ENCODE assay signal across 23 cellular contexts in the genomic region with DNA sequence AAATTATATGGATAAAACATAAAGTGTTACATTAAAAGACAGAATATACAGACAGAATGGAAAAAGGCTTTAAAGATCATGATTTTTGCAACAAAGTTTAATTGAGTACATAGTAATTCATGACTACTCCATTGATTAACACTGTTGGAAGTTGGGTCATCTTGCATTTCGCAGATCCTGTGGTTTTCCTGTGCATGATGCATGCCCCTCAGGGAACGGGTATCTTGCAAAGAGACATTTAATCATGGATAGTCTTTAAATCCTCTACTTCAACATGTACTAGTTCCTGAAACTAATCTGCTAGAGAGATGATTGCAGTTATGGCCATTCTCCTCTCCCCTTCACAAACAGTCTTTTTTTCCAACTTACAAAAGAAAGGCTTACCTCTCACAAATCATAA.
DNase-seq lines count a peak whose midpoint lies in the region; ATAC-seq and TF ChIP-seq lines count a peak whose summit lies in the region.
"Had no signal": no experiment of that assay in that cellular context is flagged by ENCODE, and none has a peak within 500 bp of the region (broad histone marks: within the 10 kb centered on the region; RNA-seq: fewer than 3 reads in every experiment).

No MANE protein-coding gene starts in this region.

- H3K27me3 Mint-ChIP-seq in T-cell, result no peaks in the 10 kb centered on the region
- H3K27me3 Mint-ChIP-seq: activated CD4-positive, alpha-beta memory T cell treated with anti-CD3 and anti-CD28 coated beads, Interleukin-2, amount 10 ng/mL, durations not matched to agents 7 days and 5 days; progenitor cell of endocrine pancreas had no signal

- H3K27ac Mint-ChIP-seq in T-cell, result no peak overlapping the region
- H3K27ac Mint-ChIP-seq: activated CD4-positive, alpha-beta memory T cell treated with anti-CD3 and anti-CD28 coated beads, Interleukin-2, amount 10 ng/mL, durations not matched to agents 7 days and 5 days; activated naive CD8-positive, alpha-beta T cell treated with anti-CD3 and anti-CD28 coated beads, Interleukin-2, amount 10 ng/mL, durations not matched to agents 7 days and 5 days; activated T-helper 2 cell treated with anti-CD3 and anti-CD28 coated beads, Interferon-gamma antibody, Interleukin-2, Interleukin-4, amounts not matched to agents 10 μg/mL and 5 μg/mL and 100 μg/mL, durations not matched to agents 14 hours and 24 hours and 36 hours; progenitor cell of endocrine pancreas had no signal

- DNase-seq in AG10803 (ENCODE audit: low read depth), result peak; percentile 69
- DNase-seq in IMR-90, result peak; percentile 23
- peak; percentile 24 for DNase-seq in brain microvascular endothelial cell
- DNase-seq in iris pigment epithelial cell (ENCODE audit: low read depth), result peak; percentile 24
- DNase-seq in T-cell, result no peak
- no peak for DNase-seq in activated CD4-positive, alpha-beta T cell treated with anti-CD3 and anti-CD28 coated beads for 1 hour
- DNase-seq in cortex of kidney (lab: John Stamatoyannopoulos, UW), result no peak
- DNase-seq in NCI-H524 (lab: John Stamatoyannopoulos, UW), result no peak
- DNase-seq: activated CD4-positive, alpha-beta memory T cell treated with anti-CD3 and anti-CD28 coated beads, Interleukin-2, amount 10 ng/mL, durations not matched to agents 7 days and 5 days; activated CD4-positive, CD25-positive, alpha-beta regulatory T cell; activated naive CD8-positive, alpha-beta T cell treated with anti-CD3 and anti-CD28 coated beads, Interleukin-2, amount 10 ng/mL, durations not matched to agents 7 days and 5 days; effector CD8-positive, alpha-beta T cell; erythroblast; KBM-7; NCI-H1694; NCI-H2171; NCI-H524 treated with DMSO at 0.1 percent for 48 hours; stimulated activated CD4-positive, alpha-beta T cell treated with anti-CD3 and anti-CD28 coated beads, Interleukin-15, amount 100 ng/mL, for 24 hours; stimulated activated naive CD8-positive, alpha-beta T cell treated with anti-CD3 and anti-CD28 coated beads, Interleukin-15, Interleukin-2, amounts not matched to agents 100 U/mL and 50 U/mL, for 24 hours had no signal

- H2BK5ac ChIP-seq in IMR-90 (ENCODE audit: low read depth, low read length, poor library complexity, severe bottlenecking), result peak overlapping the region; percentile 58

- no peak for TF ChIP-seq CTCF in AG10803 (conservative IDR thresholded peaks at IDR 0.05; ENCODE audit: low read length)
- TF ChIP-seq CTCF in IMR-90 (conservative IDR thresholded peaks at IDR 0.05; ENCODE audit: low read depth, low read length), result no peak
- TF ChIP-seq CTCF in brain microvascular endothelial cell (IDR thresholded peaks at IDR 0.05; ENCODE audit: low read depth, low read length, missing control alignments), result no peak

- peak overlapping the region; percentile 50; the same call in 1 of the 2 replicates for H2BK120ac ChIP-seq in IMR-90 (ENCODE audit: low read depth, low read length)

- POLR2A ChIA-PET in IMR-90 (lab: Charles Lee; ENCODE audit: unreplicated experiment), result no interaction called here
- POLR2A ChIA-PET in T-cell (lab: Charles Lee), result no interaction called here

- H4K20me1 ChIP-seq in IMR-90 (ENCODE audit: insufficient read depth, low read length), result no peaks in the 10 kb centered on the region

- H3K14ac ChIP-seq in IMR-90 (replicated peaks; ENCODE audit: low read depth, low read length), result peak overlapping the region; percentile 50; the same call in 1 of the 2 replicates

- no peak overlapping the region; the same call in 1 of the 2 replicates for H3K27ac ChIP-seq in IMR-90 (ENCODE audit: insufficient read depth, low read length)
- no peak overlapping the region for H3K27ac ChIP-seq in brain microvascular endothelial cell
- H3K27ac ChIP-seq: vagina had no signal

- no peak overlapping the region for H2AK5ac ChIP-seq in IMR-90 (ENCODE audit: low read depth, low read length)

- H3K4me1 Mint-ChIP-seq in T-cell, result no peaks in the 10 kb centered on the region
- H3K4me1 Mint-ChIP-seq: activated CD4-positive, alpha-beta memory T cell treated with anti-CD3 and anti-CD28 coated beads, Interleukin-2, amount 10 ng/mL, durations not matched to agents 7 days and 5 days; activated naive CD8-positive, alpha-beta T cell treated with anti-CD3 and anti-CD28 coated beads, Interleukin-2, amount 10 ng/mL, durations not matched to agents 7 days and 5 days had no signal

- no peak overlapping the region for H2AK9ac ChIP-seq in IMR-90 (replicated peaks; ENCODE audit: low read depth, low read length, poor library complexity)

- in situ Hi-C loops in IMR-90 (cut with MboI; ENCODE audit: low sequenced_read_pairs) (loop anchor here (5.0 kb wide), 1 partner anchor 155 kb away; the partner anchor contains the start of gene DSEL), brain microvascular endothelial cell (cut with HindIII; ENCODE audit: low pct_ligation_motif_present, low sequenced_read_pairs) (no loop called here)

- CTCF ChIA-PET in IMR-90 (lab: Yijun Ruan, JAX), result no interaction called here
- CTCF ChIA-PET in T-cell (lab: Charles Lee), result no interaction called here

- peak overlapping the region; percentile 29; the same call in 1 of the 2 replicates for H3K4me2 ChIP-seq in IMR-90 (ENCODE audit: low read depth, low read length)

- H3K9me3 ChIP-seq in IMR-90 (ENCODE audit: control insufficient read depth, insufficient read depth, low read length), result no peaks in the 10 kb centered on the region
- H3K9me3 ChIP-seq: vagina had no signal

- H3K27me3 ChIP-seq in IMR-90 (ENCODE audit: control insufficient read depth, insufficient read depth, low read length), result no peaks in the 10 kb centered on the region
- no peaks in the 10 kb centered on the region for H3K27me3 ChIP-seq in brain microvascular endothelial cell (replicated peaks)
- H3K27me3 ChIP-seq: vagina had no signal

- no peak overlapping the region for H3K56ac ChIP-seq in IMR-90 (ENCODE audit: extremely low read depth, insufficient read depth, low read length)

- dilution Hi-C loops in IMR-90 (cut with HindIII; ENCODE audit: low sequenced_read_pairs, unreplicated experiment), result loop anchor here (5.0 kb wide), 1 partner anchor 80 kb away; no protein-coding TSS in a partner anchor

- ATAC-seq in IMR-90 (ENCODE audit: low read depth) (no peak), T-cell (replicated peaks in 1 of 4) (no peak)
- ATAC-seq: sciatic nerve; stimulated activated naive CD8-positive, alpha-beta T cell treated with anti-CD3 and anti-CD28 coated beads, Interleukin-15, Interleukin-2, amounts not matched to agents 100 U/mL and 50 U/mL, for 24 hours had no signal

- BruUV-seq in IMR-90 (replicated peaks; lab: Mats Ljungman, UMichigan), result no TSS peak

- H3K36me3 Mint-ChIP-seq in T-cell, result no peaks in the 10 kb centered on the region
- H3K36me3 Mint-ChIP-seq: activated naive CD8-positive, alpha-beta T cell treated with anti-CD3 and anti-CD28 coated beads, Interleukin-2, amount 10 ng/mL, durations not matched to agents 7 days and 5 days had no signal

- peak overlapping the region in 1 of 2 experiments; percentile 66; a peak in 1 of 4 replicates for H4K8ac ChIP-seq in IMR-90 (ENCODE audit: low read depth in 2 of 2, low read length in 2 of 2)

- no peak for TF ChIP-seq RAD21 in IMR-90 (IDR thresholded peaks at IDR 0.05; ENCODE audit: low read length)

- no peaks in the 10 kb centered on the region for H3K79me1 ChIP-seq in IMR-90 (ENCODE audit: low read depth in 1 of 2, low read length in 2 of 2)

- H3K9me1 ChIP-seq in IMR-90 (ENCODE audit: insufficient read depth, low read length), result peaks cover 13% of the 10 kb centered on the region; the same call in 1 of the 2 replicates

- peak overlapping the region; percentile 58; the same call in 1 of the 2 replicates for H2BK20ac ChIP-seq in IMR-90 (ENCODE audit: low read depth, low read length)

- no peak overlapping the region for H3K4ac ChIP-seq in IMR-90 (ENCODE audit: low read depth, low read length)

- peak overlapping the region; percentile 87 for H4K5ac ChIP-seq in IMR-90 (ENCODE audit: low read depth, low read length)

- H3K23ac ChIP-seq in IMR-90 (ENCODE audit: low read depth, low read length), result no peak overlapping the region

- H2BK15ac ChIP-seq in IMR-90 (ENCODE audit: low read depth, low read length), result 0 out of 3 replicates have a peak overlapping the region, but pooled peaks have one; percentile 8

- H3K4me3 ChIP-seq in AG10803 (ENCODE audit: low read length), result no peak overlapping the region
- H3K4me3 ChIP-seq in IMR-90 (ENCODE audit: insufficient read depth, low read depth, low read length), result no peak overlapping the region
- H3K4me3 ChIP-seq in brain microvascular endothelial cell (ENCODE audit: low read depth, low read length), result no peak overlapping the region
- H3K4me3 ChIP-seq: vagina had no signal

- no peak overlapping the region for H2AFZ ChIP-seq in IMR-90 (replicated peaks; ENCODE audit: low read length, poor library complexity)

- H3K4me3 Mint-ChIP-seq in T-cell, result no peak overlapping the region
- H3K4me3 Mint-ChIP-seq: activated CD4-positive, alpha-beta memory T cell treated with anti-CD3 and anti-CD28 coated beads, Interleukin-2, amount 10 ng/mL, durations not matched to agents 7 days and 5 days; activated naive CD8-positive, alpha-beta T cell treated with anti-CD3 and anti-CD28 coated beads, Interleukin-2, amount 10 ng/mL, durations not matched to agents 7 days and 5 days had no signal

- no peaks in the 10 kb centered on the region for H3K36me3 ChIP-seq in IMR-90 (ENCODE audit: control insufficient read depth, insufficient read depth, low read length)
- no peaks in the 10 kb centered on the region for H3K36me3 ChIP-seq in brain microvascular endothelial cell (replicated peaks)
- H3K36me3 ChIP-seq: vagina had no signal

- intact Hi-C loops in IMR-90 (cut with micrococcal nuclease), result loop anchor here (2.0 to 10.0 kb wide), 2 partner anchors 193 to 951 kb away; no protein-coding TSS in a partner anchor

- peak overlapping the region; percentile 99 for H3K18ac ChIP-seq in IMR-90 (ENCODE audit: low read depth, low read length)

- WGBS in IMR-90 (ENCODE audit: extremely low coverage in 2 of 2, insufficient read length in 1 of 2), 2 experiments, result no CpG with 5 or more reads among the region's 2 CpGs

- H3K9ac ChIP-seq in IMR-90 (ENCODE audit: low read depth, low read length), result no peak overlapping the region

- no peak for TF ChIP-seq POLR2A in IMR-90 (IDR thresholded peaks at IDR 0.05; ENCODE audit: low read depth, low read length)

- H3K4me1 ChIP-seq in IMR-90 (ENCODE audit: control insufficient read depth, insufficient read depth, low read length), result peaks cover 12% of the 10 kb centered on the region
- H3K4me1 ChIP-seq: vagina had no signal

- no peak overlapping the region for H4K91ac ChIP-seq in IMR-90 (ENCODE audit: insufficient read depth, low read depth, low read length)

- no peaks in the 10 kb centered on the region for H3K9me3 Mint-ChIP-seq in T-cell
- H3K9me3 Mint-ChIP-seq: activated CD4-positive, alpha-beta memory T cell treated with anti-CD3 and anti-CD28 coated beads, Interleukin-2, amount 10 ng/mL, durations not matched to agents 7 days and 5 days; activated naive CD8-positive, alpha-beta T cell treated with anti-CD3 and anti-CD28 coated beads, Interleukin-2, amount 10 ng/mL, durations not matched to agents 7 days and 5 days; activated T-helper 2 cell treated with anti-CD3 and anti-CD28 coated beads, Interferon-gamma antibody, Interleukin-2, Interleukin-4, amounts not matched to agents 10 μg/mL and 5 μg/mL and 100 μg/mL, durations not matched to agents 14 hours and 24 hours and 36 hours had no signal

TF ChIP-seq in IMR-90, 13 proteins besides CTCF, POLR2A, EP300 and RAD21 (continues in another document):
- no peak for TF ChIP-seq RFX5 (IDR thresholded peaks at IDR 0.05; ENCODE audit: low read depth, low read length)
- no peak for TF ChIP-seq SMC3 (IDR thresholded peaks at IDR 0.05; ENCODE audit: low read depth, low read length)

Comparison
In these comparisons a context has a peak if more than half of its experiments do, and no peak if none do; other contexts are left out.
1. DNase-seq: peak in AG10803 (single experiment), IMR-90 (single experiment), brain microvascular endothelial cell (single experiment) and iris pigment epithelial cell (single experiment); none in T-cell (0 of 34), activated CD4-positive, alpha-beta T cell treated with anti-CD3 and anti-CD28 coated beads for 1 hour (single experiment), cortex of kidney (single experiment) and NCI-H524 (0 of 2).